ENCODE assay signal across 8 cellular contexts in the genomic region with DNA sequence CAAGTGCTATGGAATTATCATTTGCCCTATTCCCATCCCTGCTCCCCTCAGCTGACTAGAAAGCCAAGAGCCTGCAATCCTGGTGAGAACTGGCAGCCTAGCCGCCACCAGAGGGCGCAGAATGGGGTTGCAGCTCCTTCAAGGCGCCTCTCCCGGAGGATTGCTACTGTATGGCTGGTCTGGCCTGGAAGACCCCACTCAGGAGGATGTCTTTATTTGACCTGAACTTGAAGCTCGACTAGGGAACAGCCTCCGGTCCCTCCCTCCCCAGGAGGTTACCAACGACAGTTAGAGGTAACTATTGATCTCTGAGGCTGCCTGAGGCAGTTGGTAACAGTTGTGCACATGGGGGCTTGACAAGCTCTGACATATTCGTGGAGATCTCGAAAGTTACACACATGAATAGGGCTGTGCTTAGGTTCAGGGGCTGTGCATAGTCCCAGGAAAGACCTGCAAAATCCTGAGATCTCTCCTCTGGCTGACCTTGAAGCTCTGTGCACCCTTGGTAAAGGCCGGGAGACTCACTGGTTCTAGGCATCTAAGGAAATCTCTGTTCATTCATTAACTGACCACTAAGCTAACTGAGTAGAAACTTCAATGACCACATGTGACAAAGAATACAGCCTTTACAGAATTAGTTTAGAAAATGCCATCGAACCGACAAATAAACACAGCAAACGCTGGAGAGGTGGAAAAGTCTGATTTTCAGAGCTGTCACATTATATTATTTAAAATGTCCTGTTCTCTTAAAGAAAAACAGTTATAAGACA.
DNase-seq lines count a peak whose midpoint lies in the region; ATAC-seq and TF ChIP-seq lines count a peak whose summit lies in the region.

No MANE protein-coding gene starts in this region.

- DNase-seq in CD14-positive monocyte (ENCODE audit: low spot score) (peak; percentile 53), NCI-H526 treated with DMSO at 0.1 percent for 48 hours (lab: John Stamatoyannopoulos, UW) (peak; percentile 54), epithelial cell of proximal tubule (ENCODE audit: low read depth) (peak; percentile 74), naive B cell (peak; percentile 45)
- DNase-seq in activated CD8-positive, alpha-beta memory T cell treated with anti-CD3 and anti-CD28 coated beads for 48 hours (ENCODE audit: low read depth in 2 of 3, low spot score in 2 of 3): peak; percentile 18 to 45 (median 33)
- DNase-seq in stimulated activated effector memory CD8-positive, alpha-beta T cell treated with anti-CD3 and anti-CD28 coated beads, Interleukin-12 subunit alpha, Interleukin-12 subunit beta, amount 100 ng/mL, for 72 hours (ENCODE audit: low spot score in 2 of 2): peak; percentile 43 to 72

- H3K36me3 Mint-ChIP-seq in CD14-positive monocyte (no peaks in the 10 kb centered on the region), naive B cell (no peaks in the 10 kb centered on the region)
- H3K36me3 Mint-ChIP-seq in stimulated activated effector memory CD8-positive, alpha-beta T cell treated with anti-CD3 and anti-CD28 coated beads, Interleukin-12 subunit alpha, Interleukin-12 subunit beta, amount 100 ng/mL, for 72 hours: no peaks in the 10 kb centered on the region

- H3K27ac Mint-ChIP-seq in CD14-positive monocyte (no peak overlapping the region), naive B cell (no peak overlapping the region)
- H3K27ac Mint-ChIP-seq in stimulated activated effector memory CD8-positive, alpha-beta T cell treated with anti-CD3 and anti-CD28 coated beads, Interleukin-12 subunit alpha, Interleukin-12 subunit beta, amount 100 ng/mL, for 72 hours: no peak overlapping the region

- no peak overlapping the region for H3K4me3 Mint-ChIP-seq in CD14-positive monocyte
- no peak overlapping the region for H3K4me3 Mint-ChIP-seq in naive B cell
- no peak overlapping the region for H3K4me3 Mint-ChIP-seq in stimulated activated effector memory CD8-positive, alpha-beta T cell treated with anti-CD3 and anti-CD28 coated beads, Interleukin-12 subunit alpha, Interleukin-12 subunit beta, amount 100 ng/mL, for 72 hours

- intact Hi-C loops in CD14-positive monocyte (cut with micrococcal nuclease): loop anchor here in 1 of 2 donors (10.0 kb wide), 2 partner anchors 133 to 313 kb away; no protein-coding TSS in a partner anchor

- H3K9me3 Mint-ChIP-seq in CD14-positive monocyte (peaks cover 0 to 2% (median 0%) of the 10 kb centered on the region in 7 donors), naive B cell (peaks cover 0 to 2% (median 0%) of the 10 kb centered on the region in 7 donors)
- no peaks in the 10 kb centered on the region for H3K9me3 Mint-ChIP-seq in stimulated activated effector memory CD8-positive, alpha-beta T cell treated with anti-CD3 and anti-CD28 coated beads, Interleukin-12 subunit alpha, Interleukin-12 subunit beta, amount 100 ng/mL, for 72 hours

- peak; percentile 92 for TF ChIP-seq CTCF in CD14-positive monocyte (IDR thresholded peaks at IDR 0.05)
- peak; percentile 99 for TF ChIP-seq CTCF in epithelial cell of proximal tubule (conservative IDR thresholded peaks at IDR 0.05; ENCODE audit: low read depth, low read length)

- ATAC-seq in GM19023 (IDR thresholded peaks at IDR 0.05; ENCODE audit: unreplicated experiment) (peak; percentile 94), HG03135 (IDR thresholded peaks at IDR 0.05; ENCODE audit: unreplicated experiment) (peak; percentile 88), naive B cell (ENCODE audit: low read depth in 2 of 2) (peak; percentile 61 to 71)
- ATAC-seq in stimulated activated effector memory CD8-positive, alpha-beta T cell treated with anti-CD3 and anti-CD28 coated beads, Interleukin-12 subunit alpha, Interleukin-12 subunit beta, amount 100 ng/mL, for 72 hours: peak; percentile 77

- peak overlapping the region; percentile 21 for H3K4me3 ChIP-seq in epithelial cell of proximal tubule (ENCODE audit: low read depth, low read length)

- H3K4me1 Mint-ChIP-seq in CD14-positive monocyte (no peaks in the 10 kb centered on the region), naive B cell (no peaks in the 10 kb centered on the region)
- no peaks in the 10 kb centered on the region for H3K4me1 Mint-ChIP-seq in stimulated activated effector memory CD8-positive, alpha-beta T cell treated with anti-CD3 and anti-CD28 coated beads, Interleukin-12 subunit alpha, Interleukin-12 subunit beta, amount 100 ng/mL, for 72 hours

- H3K27me3 Mint-ChIP-seq in CD14-positive monocyte (ENCODE audit: low read depth in 3 of 3): peaks cover 0 to 3% (median 3%) of the 10 kb centered on the region in 3 donors
- peaks cover 5 to 8% (median 5%) of the 10 kb centered on the region in 3 donors for H3K27me3 Mint-ChIP-seq in naive B cell

Comparison
In these comparisons a context has a peak if more than half of its experiments do, and no peak if none do; other contexts are left out.
1. Peak in every context shown above with its lines: DNase-seq, ATAC-seq and H3K4me3 ChIP-seq.